19 cellular contexts compared by ENCODE assay signal in genomic region chr12:58647495-58647894, GRCh38.
DNase-seq lines count a peak whose midpoint lies in the region; ATAC-seq and TF ChIP-seq lines count a peak whose summit lies in the region.
"Had no signal": no experiment of that assay in that cellular context is flagged by ENCODE, and none has a peak within 500 bp of the region (broad histone marks: within the 10 kb centered on the region; RNA-seq: fewer than 3 reads in every experiment).

No MANE protein-coding gene starts in this region.

- H3K9me3 ChIP-seq in hepatocyte (ENCODE audit: low read depth), result no peaks in the 10 kb centered on the region
- H3K9me3 ChIP-seq in thoracic aorta, result no peaks in the 10 kb centered on the region
- H3K9me3 ChIP-seq: SJCRH30 had no signal

- ATAC-seq in thoracic aorta (ENCODE audit: insufficient number of reproducible peaks, low FRiP score, low read depth), result no peak
- ATAC-seq in stimulated activated naive CD8-positive, alpha-beta T cell treated with anti-CD3 and anti-CD28 coated beads, Interleukin-15, Interleukin-2, amounts not matched to agents 100 U/mL and 50 U/mL, for 24 hours, result no peak
- ATAC-seq: HCT116 had no signal

- H4K20me1 ChIP-seq in hepatocyte (ENCODE audit: insufficient read depth, poor library complexity, severe bottlenecking), result no peaks in the 10 kb centered on the region

- peak overlapping the region; percentile 12 for H3K4me2 ChIP-seq in hepatocyte

- H3K9me3 Mint-ChIP-seq in chondrocyte (ENCODE audit: low read depth) (peaks cover 3% of the 10 kb centered on the region), mesothelial cell of epicardium (peaks cover under 1% of the 10 kb centered on the region)

- no peak overlapping the region for H3K4me3 ChIP-seq in hepatocyte
- H3K4me3 ChIP-seq in thoracic aorta, result peak overlapping the region; percentile 34
- H3K4me3 ChIP-seq: SJCRH30 had no signal

- no peaks in the 10 kb centered on the region for H3K27me3 ChIP-seq in hepatocyte
- H3K27me3 ChIP-seq in thoracic aorta (replicated peaks; ENCODE audit: insufficient read depth), result no peaks in the 10 kb centered on the region
- H3K27me3 ChIP-seq: SJCRH30 had no signal

- H3K36me3 ChIP-seq in hepatocyte (replicated peaks; ENCODE audit: insufficient read depth, low read depth), result no peaks in the 10 kb centered on the region
- no peaks in the 10 kb centered on the region for H3K36me3 ChIP-seq in thoracic aorta
- H3K36me3 ChIP-seq: SJCRH30 had no signal

- H3K36me3 Mint-ChIP-seq in chondrocyte (ENCODE audit: low read depth) (no peaks in the 10 kb centered on the region), mesothelial cell of epicardium (no peaks in the 10 kb centered on the region)
- H3K36me3 Mint-ChIP-seq: CD8-positive, alpha-beta memory T cell had no signal

- no peak overlapping the region for H2AFZ ChIP-seq in hepatocyte

- no peaks in the 10 kb centered on the region for H3K79me2 ChIP-seq in hepatocyte

- H3K27me3 Mint-ChIP-seq in chondrocyte (ENCODE audit: low read depth) (no peaks in the 10 kb centered on the region), mesothelial cell of epicardium (ENCODE audit: low read depth) (peaks cover 3% of the 10 kb centered on the region)
- H3K27me3 Mint-ChIP-seq: CD8-positive, alpha-beta memory T cell had no signal

- peaks cover 3% of the 10 kb centered on the region for H3K4me1 ChIP-seq in hepatocyte (ENCODE audit: insufficient read depth)
- H3K4me1 ChIP-seq in thoracic aorta (ENCODE audit: control insufficient read depth in 1 of 2, low read depth in 2 of 2), result peaks cover 2 to 24% of the 10 kb centered on the region in 2 donors
- H3K4me1 ChIP-seq: SJCRH30 had no signal

- TF ChIP-seq CTCF in chondrocyte (IDR thresholded peaks at IDR 0.05) (no peak), hepatocyte (IDR thresholded peaks at IDR 0.05; ENCODE audit: poor library complexity) (no peak), thoracic aorta (IDR thresholded peaks at IDR 0.05) (no peak), mesothelial cell of epicardium (IDR thresholded peaks at IDR 0.05; ENCODE audit: unreplicated experiment) (no peak)

- H3K4me1 Mint-ChIP-seq in chondrocyte (ENCODE audit: low read depth), result peaks cover 68% of the 10 kb centered on the region
- peaks cover 4% of the 10 kb centered on the region for H3K4me1 Mint-ChIP-seq in mesothelial cell of epicardium
- H3K4me1 Mint-ChIP-seq: CD8-positive, alpha-beta memory T cell had no signal

- H3K9me2 ChIP-seq in hepatocyte (replicated peaks; ENCODE audit: insufficient read depth), result no peaks in the 10 kb centered on the region

- H3K27ac ChIP-seq in hepatocyte, result no peak overlapping the region
- H3K27ac ChIP-seq in thoracic aorta, result no peak overlapping the region
- H3K27ac ChIP-seq: C4-2B, SJCRH30 had no signal

- 74% methylated on average over 3 of the region's 3 CpGs for WGBS in hepatocyte (ENCODE audit: low lambda C conversion rate, missing lambda C conversion rate)

- DNase-seq in HuH-7 (ENCODE audit: low spot score) (peak; percentile 29), chondrocyte (ENCODE audit: low spot score) (no peak), hepatocyte (ENCODE audit: low spot score) (no peak), thoracic aorta (ENCODE audit: low spot score) (no peak), pons (ENCODE audit: low spot score) (no peak), mesothelial cell of epicardium (ENCODE audit: low spot score in 2 of 2, unreplicated experiment in 2 of 2) (no peak)
- DNase-seq in stimulated activated naive CD8-positive, alpha-beta T cell treated with anti-CD3 and anti-CD28 coated beads, Interleukin-15, Interleukin-2, amounts not matched to agents 100 U/mL and 50 U/mL, for 24 hours, result no peak
- DNase-seq: Calu3; CD8-positive, alpha-beta memory T cell; DMS53; GDM1; Karpas-422; NCI-H1417; NCI-H187; NCI-H526; OCI-M1; SJCRH30 had no signal

- peak overlapping the region; percentile 69 for H3K4me3 Mint-ChIP-seq in chondrocyte (ENCODE audit: unreplicated experiment)
- H3K4me3 Mint-ChIP-seq in mesothelial cell of epicardium, result no peak overlapping the region
- H3K4me3 Mint-ChIP-seq: CD8-positive, alpha-beta memory T cell had no signal

- H3K27ac Mint-ChIP-seq in chondrocyte (ENCODE audit: unreplicated experiment), result peak overlapping the region; percentile 98
- no peak overlapping the region for H3K27ac Mint-ChIP-seq in mesothelial cell of epicardium
- H3K27ac Mint-ChIP-seq: CD8-positive, alpha-beta memory T cell had no signal
